In the genomic region with DNA sequence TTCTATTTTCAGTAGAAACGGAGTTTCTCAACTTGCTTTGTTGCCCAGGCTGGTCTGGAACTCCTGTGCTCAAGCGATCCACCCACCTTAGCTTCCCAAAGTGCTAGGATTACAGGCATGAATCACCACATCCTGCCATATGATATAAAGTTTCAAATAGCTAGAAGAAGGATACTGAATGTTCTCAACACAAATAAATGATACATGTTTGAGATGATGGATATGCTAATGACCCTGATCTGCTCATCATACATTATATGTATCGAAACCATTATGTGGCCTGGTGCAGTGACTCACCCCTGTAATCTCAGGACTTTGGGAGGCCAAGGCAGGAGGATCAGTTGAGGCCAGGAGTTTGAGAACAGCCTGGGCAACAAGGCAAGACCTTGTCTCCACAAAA, we compare ENCODE assay signal across 9 cellular contexts.
A peak's percentile ranks its signal among the peaks of the same experiment; 100 is the strongest.
DNase-seq lines count a peak whose midpoint lies in the region.
"Had no signal": no experiment of that assay in that cellular context is flagged by ENCODE, and none has a peak within 500 bp of the region (broad histone marks: within the 10 kb centered on the region; RNA-seq: fewer than 3 reads in every experiment).

No MANE protein-coding gene starts in this region.

- no peak overlapping the region for H3K27ac Mint-ChIP-seq in T-helper 2 cell treated with Interferon-gamma antibody and Interleukin-4, amounts not matched to agents 5 μg/mL and 100 μg/mL, for 36 hours

- peak; percentile 35 for DNase-seq in T-helper 2 cell treated with Interferon-gamma antibody and Interleukin-4, amounts not matched to agents 5 μg/mL and 100 μg/mL, for 36 hours (ENCODE audit: low spot score)
- DNase-seq in T-helper 2 cell, result no peak
- DNase-seq in HS-27A (ENCODE audit: low read depth), result peak; percentile 67
- peak; percentile 82 for DNase-seq in amniotic epithelial cell (ENCODE audit: low read depth)
- peak; percentile 71 for DNase-seq in kidney tubule cell (ENCODE audit: low spot score)
- no peak for DNase-seq in iPS-NIHi11 (ENCODE audit: low spot score)
- DNase-seq in effector CD4-positive, alpha-beta T cell, result no peak
- DNase-seq in globus pallidus (ENCODE audit: low spot score), result no peak
- DNase-seq: left ventricle myocardium inferior had no signal

- no peak overlapping the region for H3K4me3 Mint-ChIP-seq in T-helper 2 cell treated with Interferon-gamma antibody and Interleukin-4, amounts not matched to agents 5 μg/mL and 100 μg/mL, for 36 hours

- no peaks in the 10 kb centered on the region for H3K9me3 Mint-ChIP-seq in T-helper 2 cell treated with Interferon-gamma antibody and Interleukin-4, amounts not matched to agents 5 μg/mL and 100 μg/mL, for 36 hours

- no peaks in the 10 kb centered on the region for H3K27me3 Mint-ChIP-seq in T-helper 2 cell treated with Interferon-gamma antibody and Interleukin-4, amounts not matched to agents 5 μg/mL and 100 μg/mL, for 36 hours (ENCODE audit: low read depth)

- peaks cover 13% of the 10 kb centered on the region for H3K36me3 Mint-ChIP-seq in T-helper 2 cell treated with Interferon-gamma antibody and Interleukin-4, amounts not matched to agents 5 μg/mL and 100 μg/mL, for 36 hours (ENCODE audit: low read depth)

- H3K4me1 Mint-ChIP-seq in T-helper 2 cell treated with Interferon-gamma antibody and Interleukin-4, amounts not matched to agents 5 μg/mL and 100 μg/mL, for 36 hours (ENCODE audit: low read depth), result peaks cover 14% of the 10 kb centered on the region

Comparison
In these comparisons a context has a peak if more than half of its experiments do, and no peak if none do; other contexts are left out.
1. DNase-seq: peak in T-helper 2 cell treated with Interferon-gamma antibody and Interleukin-4, amounts not matched to agents 5 μg/mL and 100 μg/mL, for 36 hours (single experiment), HS-27A (single experiment), amniotic epithelial cell (single experiment) and kidney tubule cell (single experiment); none in T-helper 2 cell (0 of 5), iPS-NIHi11 (single experiment), effector CD4-positive, alpha-beta T cell (single experiment) and globus pallidus (single experiment).